Comparison of ENCODE assay signal across 8 cellular contexts in the genomic region with DNA sequence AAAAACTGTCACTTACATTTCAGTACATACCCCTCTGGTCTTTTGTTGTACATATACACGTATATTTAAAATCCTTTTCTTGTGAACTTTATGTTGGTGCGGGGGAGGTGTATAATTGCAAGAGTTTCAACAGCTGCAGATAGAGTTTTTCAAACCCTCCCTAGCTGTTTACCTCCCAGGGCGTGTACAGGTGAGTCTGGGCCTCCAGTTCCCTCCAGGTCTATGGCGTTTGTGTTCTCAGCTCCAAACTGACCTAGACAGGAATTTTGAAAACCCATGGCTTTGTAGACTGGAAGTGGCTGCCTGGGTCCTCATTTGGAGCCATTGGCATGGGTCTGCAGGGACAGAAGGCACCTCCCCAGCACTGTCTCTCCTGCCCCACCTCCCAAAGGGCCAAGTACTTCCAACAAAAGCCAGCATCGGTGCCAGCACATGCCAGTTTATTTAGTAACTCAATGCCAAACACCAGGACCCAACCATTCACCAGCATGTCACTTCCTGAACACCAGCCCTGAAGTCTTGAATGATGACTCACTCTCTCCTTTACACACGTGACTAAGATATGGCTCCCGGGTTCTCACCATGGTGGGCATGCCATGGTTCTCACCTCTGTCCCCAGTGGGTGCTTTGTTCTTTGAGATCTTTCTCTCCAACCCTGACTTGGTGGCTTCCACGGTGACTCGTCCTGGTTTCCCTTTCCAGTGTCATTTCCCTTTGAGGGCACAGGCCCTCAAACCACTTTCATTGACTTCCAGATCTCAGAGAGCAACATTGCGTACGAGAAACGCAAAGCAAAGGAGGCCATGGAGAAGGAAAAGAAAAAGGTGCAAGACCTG. TPM values are rescaled to one million over a fixed set of nuclear protein-coding genes. Genes with fewer than 3 reads are reported as not detected.
DNase-seq lines count a peak whose midpoint lies in the region; ATAC-seq and TF ChIP-seq lines count a peak whose summit lies in the region.

No MANE protein-coding gene starts in this region.

- peak overlapping the region; percentile 72 for H2AK5ac ChIP-seq in IMR-90 (ENCODE audit: low read depth, low read length)

- H4K20me1 ChIP-seq in IMR-90 (ENCODE audit: insufficient read depth, low read length): no peaks in the 10 kb centered on the region

- peak overlapping the region; percentile 39 for H3K4ac ChIP-seq in IMR-90 (ENCODE audit: low read depth, low read length)

- H2BK15ac ChIP-seq in IMR-90 (ENCODE audit: low read depth, low read length): peak overlapping the region; percentile 82

- H3K14ac ChIP-seq in IMR-90 (replicated peaks; ENCODE audit: low read depth, low read length): peak overlapping the region; percentile 29

- peaks cover 17% of the 10 kb centered on the region for H3K9me1 ChIP-seq in IMR-90 (ENCODE audit: insufficient read depth, low read length)

- no peak for TF ChIP-seq RAD21 in IMR-90 (IDR thresholded peaks at IDR 0.05; ENCODE audit: low read length)

- peak overlapping the region; percentile 60 to 83 for H4K8ac ChIP-seq in IMR-90 (ENCODE audit: low read depth in 2 of 2, low read length in 2 of 2)

- H3K23ac ChIP-seq in IMR-90 (ENCODE audit: low read depth, low read length): peak overlapping the region; percentile 29

- in situ Hi-C loops in IMR-90 (cut with MboI; ENCODE audit: low sequenced_read_pairs): no loop called here

- BruUV-seq in IMR-90 (replicated peaks; lab: Mats Ljungman, UMichigan): no TSS peak

- 0% methylated on average over 2 of the region's 12 CpGs; no CpG with 5 or more reads in 1 of the 2 experiments for WGBS in IMR-90 (ENCODE audit: extremely low coverage in 2 of 2, insufficient read length in 1 of 2), 2 experiments

- H4K91ac ChIP-seq in IMR-90 (ENCODE audit: insufficient read depth, low read depth, low read length): peak overlapping the region; percentile 82

- no peak overlapping the region for H3K56ac ChIP-seq in IMR-90 (ENCODE audit: extremely low read depth, insufficient read depth, low read length)

- peak overlapping the region; percentile 19; the same call in 1 of the 2 replicates for H3K27ac ChIP-seq in IMR-90 (ENCODE audit: insufficient read depth, low read length)

- intact Hi-C loops in IMR-90 (cut with micrococcal nuclease): no loop called here
- intact Hi-C loops in sciatic nerve (cut with DNase I): no loop called here

- peak overlapping the region; percentile 57; the same call in 1 of the 2 replicates for H3K18ac ChIP-seq in IMR-90 (ENCODE audit: low read depth, low read length)

- no peaks in the 10 kb centered on the region for H3K27me3 ChIP-seq in IMR-90 (ENCODE audit: control insufficient read depth, insufficient read depth, low read length)

- no peaks in the 10 kb centered on the region for H3K9me3 ChIP-seq in IMR-90 (ENCODE audit: control insufficient read depth, insufficient read depth, low read length)

- peak overlapping the region; percentile 83 for H2AK9ac ChIP-seq in IMR-90 (replicated peaks; ENCODE audit: low read depth, low read length, poor library complexity)

- peaks cover 11% of the 10 kb centered on the region for H3K4me1 ChIP-seq in IMR-90 (ENCODE audit: control insufficient read depth, insufficient read depth, low read length)

- no peak for TF ChIP-seq POLR2A in IMR-90 (IDR thresholded peaks at IDR 0.05; ENCODE audit: low read depth, low read length)

- peak overlapping the region; percentile 83 for H2AFZ ChIP-seq in IMR-90 (replicated peaks; ENCODE audit: low read length, poor library complexity)

- H3K9ac ChIP-seq in IMR-90 (ENCODE audit: low read depth, low read length): no peak overlapping the region

- POLR2A ChIA-PET in IMR-90 (lab: Charles Lee; ENCODE audit: unreplicated experiment): no interaction called here

- H2BK20ac ChIP-seq in IMR-90 (ENCODE audit: low read depth, low read length): peak overlapping the region; percentile 60

- H3K79me1 ChIP-seq in IMR-90 (ENCODE audit: low read depth in 1 of 2, low read length in 2 of 2): no peaks in the 10 kb centered on the region

- ATAC-seq in IMR-90 (ENCODE audit: low read depth): peak; percentile 57
- ATAC-seq in sciatic nerve: no peak
- no peak for ATAC-seq in HG03280 (IDR thresholded peaks at IDR 0.05; ENCODE audit: unreplicated experiment)

- H3K4me3 ChIP-seq in AG09309 (ENCODE audit: control insufficient read depth, low read depth, low read length): no peak overlapping the region
- H3K4me3 ChIP-seq in IMR-90 (ENCODE audit: insufficient read depth, low read depth, low read length): no peak overlapping the region

- no peak overlapping the region for H3K4me2 ChIP-seq in IMR-90 (ENCODE audit: low read depth, low read length)

- no peaks in the 10 kb centered on the region for H3K36me3 ChIP-seq in IMR-90 (ENCODE audit: control insufficient read depth, insufficient read depth, low read length)

- CTCF ChIA-PET in IMR-90 (lab: Yijun Ruan, JAX): no interaction called here

- H4K5ac ChIP-seq in IMR-90 (ENCODE audit: low read depth, low read length): peak overlapping the region; percentile 39; the same call in 1 of the 2 replicates

- TF ChIP-seq CTCF in AG09309 (IDR thresholded peaks at IDR 0.05; ENCODE audit: control insufficient read depth, insufficient read depth, low read depth, low read length, missing control alignments) (no peak), IMR-90 (conservative IDR thresholded peaks at IDR 0.05; ENCODE audit: low read depth, low read length) (no peak)

- peak overlapping the region; percentile 93 for H2BK120ac ChIP-seq in IMR-90 (ENCODE audit: low read depth, low read length)

- peak; percentile 55 for DNase-seq in AG09309 (ENCODE audit: low read depth)
- DNase-seq in IMR-90: peak; percentile 84
- peak; percentile 13 to 21 for DNase-seq in activated CD4-positive, alpha-beta T cell treated with anti-CD3 and anti-CD28 coated beads for 4 hours
- DNase-seq in fibroblast of gingiva (ENCODE audit: low read depth): peak; percentile 68
- peak; percentile 10 to 38 (median 22) for DNase-seq in stimulated activated CD4-positive, alpha-beta T cell treated with anti-CD3 and anti-CD28 coated beads, TNF-alpha, amount 100 ng/mL, for 24 hours (ENCODE audit: low read depth in 3 of 3)
- DNase-seq in sciatic nerve (ENCODE audit: low spot score): no peak
- no peak for DNase-seq in ecto neural progenitor cell (ENCODE audit: low spot score)

- H2BK5ac ChIP-seq in IMR-90 (ENCODE audit: low read depth, low read length, poor library complexity, severe bottlenecking): peak overlapping the region; percentile 42

- dilution Hi-C loops in IMR-90 (cut with HindIII; ENCODE audit: low sequenced_read_pairs, unreplicated experiment): no loop called here

TF ChIP-seq in IMR-90, 13 proteins besides CTCF, POLR2A, EP300 and RAD21:
- TF ChIP-seq MXI1 (IDR thresholded peaks at IDR 0.05; ENCODE audit: borderline replicate concordance, low read depth, low read length): no peak
- no peak for TF ChIP-seq RFX5 (IDR thresholded peaks at IDR 0.05; ENCODE audit: low read depth, low read length)
- TF ChIP-seq FOS (IDR thresholded peaks at IDR 0.05; ENCODE audit: low read depth, low read length): peak; percentile 84
- TF ChIP-seq RCOR1 (IDR thresholded peaks at IDR 0.05; ENCODE audit: insufficient replicate concordance, low read length): no peak
- TF ChIP-seq NFE2L2 (IDR thresholded peaks at IDR 0.05; ENCODE audit: low read depth, low read length): no peak
- TF ChIP-seq MAZ (IDR thresholded peaks at IDR 0.05; ENCODE audit: borderline replicate concordance, low read depth, low read length): no peak
- no peak for TF ChIP-seq CHD1 (IDR thresholded peaks at IDR 0.05; ENCODE audit: low read depth, low read length)
- peak; percentile 86 for TF ChIP-seq USF2 (IDR thresholded peaks at IDR 0.05; ENCODE audit: low read depth, low read length)
- TF ChIP-seq, protein P1, sequence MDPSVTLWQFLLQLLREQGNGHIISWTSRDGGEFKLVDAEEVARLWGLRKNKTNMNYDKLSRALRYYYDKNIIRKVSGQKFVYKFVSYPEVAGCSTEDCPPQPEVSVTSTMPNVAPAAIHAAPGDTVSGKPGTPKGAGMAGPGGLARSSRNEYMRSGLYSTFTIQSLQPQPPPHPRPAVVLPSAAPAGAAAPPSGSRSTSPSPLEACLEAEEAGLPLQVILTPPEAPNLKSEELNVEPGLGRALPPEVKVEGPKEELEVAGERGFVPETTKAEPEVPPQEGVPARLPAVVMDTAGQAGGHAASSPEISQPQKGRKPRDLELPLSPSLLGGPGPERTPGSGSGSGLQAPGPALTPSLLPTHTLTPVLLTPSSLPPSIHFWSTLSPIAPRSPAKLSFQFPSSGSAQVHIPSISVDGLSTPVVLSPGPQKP (IDR thresholded peaks at IDR 0.05; ENCODE audit: borderline replicate concordance, low read depth, low read length): no peak
- TF ChIP-seq BHLHE40 (IDR thresholded peaks at IDR 0.05; ENCODE audit: low read depth, low read length): peak; percentile 78

RNA-seq across cellular contexts. Expression of gene EFHD2, which starts 57.3 kb away (rescaled TPM):
- 22.6 and 23.1 TPM in 2 replicates for total RNA-seq in IMR-90 (2012; rRNA removed)
- polyA plus RNA-seq in IMR-90 (2012; rRNA removed): 58.9 and 72.7 TPM in 2 replicates
- 59.0 and 96.1 TPM in 2 replicates for polyA plus RNA-seq in IMR-90 (2012; cell fraction: cytosol; rRNA removed)
- 77.3 and 108 TPM in 2 replicates for polyA plus RNA-seq in IMR-90 (2012; cell fraction: nucleus; rRNA removed; ENCODE audit: low replicate concordance)
- 28.7 TPM for total RNA-seq in sciatic nerve

Comparison
In these comparisons a context has a peak if more than half of its experiments do, and no peak if none do; other contexts are left out.
1. DNase-seq: peak in AG09309 (single experiment), IMR-90 (single experiment), activated CD4-positive, alpha-beta T cell treated with anti-CD3 and anti-CD28 coated beads for 4 hours (2 of 2), fibroblast of gingiva (single experiment) and stimulated activated CD4-positive, alpha-beta T cell treated with anti-CD3 and anti-CD28 coated beads, TNF-alpha, amount 100 ng/mL, for 24 hours (3 of 3); none in sciatic nerve (single experiment) and ecto neural progenitor cell (single experiment).